In the genomic region with DNA sequence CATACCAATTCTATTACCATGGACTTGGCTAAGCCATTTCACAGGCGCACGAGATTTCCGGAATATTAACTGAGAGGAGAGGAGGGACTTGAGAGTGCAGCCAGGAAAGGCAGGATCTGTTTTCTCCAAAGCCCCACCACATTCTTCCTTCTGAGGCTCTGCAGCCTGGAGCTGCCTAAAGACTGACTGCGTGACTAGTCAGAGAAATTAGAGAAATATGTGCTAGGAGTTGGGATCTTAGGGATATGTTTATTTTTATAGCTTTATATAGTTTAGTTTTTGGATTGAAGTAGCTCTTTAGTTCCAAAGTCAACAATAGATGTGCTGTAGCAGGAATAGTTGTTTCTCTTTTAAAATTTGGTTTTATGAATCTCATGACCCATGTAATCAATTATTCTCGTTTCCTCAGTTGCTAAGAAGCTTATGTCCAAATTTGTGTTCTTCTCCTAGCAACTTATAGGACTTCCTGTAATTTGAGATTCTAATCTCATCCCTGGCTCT, we compare ENCODE assay signal across 14 cellular contexts.
DNase-seq lines count a peak whose midpoint lies in the region; ATAC-seq, FAIRE-seq and TF ChIP-seq lines count a peak whose summit lies in the region.
"Had no signal": no experiment of that assay in that cellular context is flagged by ENCODE, and none has a peak within 500 bp of the region (broad histone marks: within the 10 kb centered on the region; RNA-seq: fewer than 3 reads in every experiment).

No MANE protein-coding gene starts in this region.

- H3K4me3 ChIP-seq in thoracic aorta: peak overlapping the region; percentile 42
- no peak overlapping the region for H3K4me3 ChIP-seq in kidney (ENCODE audit: low read length in 2 of 2)
- H3K4me3 ChIP-seq: neural progenitor cell, Peyer's patch, skin epidermis had no signal

- no peak overlapping the region for H3K9ac ChIP-seq in kidney (ENCODE audit: low read length in 2 of 2)
- H3K9ac ChIP-seq: neural progenitor cell had no signal

- H3K4me1 ChIP-seq in thoracic aorta (ENCODE audit: control insufficient read depth in 1 of 2, low read depth in 2 of 2) (peaks cover 0 to 5% of the 10 kb centered on the region in 2 donors), kidney (ENCODE audit: control insufficient read depth in 1 of 2, insufficient read depth in 1 of 2, low read depth in 1 of 2, low read length in 2 of 2) (no peaks in the 10 kb centered on the region)
- H3K4me1 ChIP-seq: neural progenitor cell, Peyer's patch had no signal

- H3K36me3 ChIP-seq in thoracic aorta: no peaks in the 10 kb centered on the region
- no peaks in the 10 kb centered on the region for H3K36me3 ChIP-seq in kidney (ENCODE audit: control insufficient read depth in 1 of 2, insufficient read depth in 2 of 2, low read length in 2 of 2)
- H3K36me3 ChIP-seq: neural progenitor cell, Peyer's patch had no signal

- H3K36me3 Mint-ChIP-seq in chondrocyte (ENCODE audit: low read depth): peaks cover 8% of the 10 kb centered on the region
- H3K36me3 Mint-ChIP-seq: neural progenitor cell had no signal

- H3K9me3 Mint-ChIP-seq in chondrocyte (ENCODE audit: low read depth): peaks cover 46% of the 10 kb centered on the region

- intact Hi-C loops in kidney (cut with DNase I): no loop called here

- ATAC-seq in thoracic aorta (ENCODE audit: insufficient number of reproducible peaks, low FRiP score, low read depth): peak; percentile 89
- ATAC-seq in GM18861 (IDR thresholded peaks at IDR 0.05; ENCODE audit: unreplicated experiment): no peak
- ATAC-seq: effector memory CD8-positive, alpha-beta T cell had no signal

- H3K27ac ChIP-seq in thoracic aorta: peak overlapping the region; percentile 47 to 53
- no peak overlapping the region for H3K27ac ChIP-seq in kidney (ENCODE audit: low read depth in 2 of 2, low read length in 2 of 2)
- H3K27ac ChIP-seq: neural progenitor cell, skin epidermis had no signal

- H3K27me3 Mint-ChIP-seq in chondrocyte (ENCODE audit: low read depth): no peaks in the 10 kb centered on the region
- H3K27me3 Mint-ChIP-seq: effector memory CD8-positive, alpha-beta T cell had no signal

- TF ChIP-seq CTCF in chondrocyte (IDR thresholded peaks at IDR 0.05) (no peak), thoracic aorta (IDR thresholded peaks at IDR 0.05) (no peak), kidney (IDR thresholded peaks at IDR 0.05; ENCODE audit: borderline replicate concordance, extremely low read depth, insufficient read depth) (no peak)

- peak overlapping the region; percentile 95 for H3K27ac Mint-ChIP-seq in chondrocyte (ENCODE audit: unreplicated experiment)
- H3K27ac Mint-ChIP-seq: effector memory CD8-positive, alpha-beta T cell; neural progenitor cell had no signal

- peaks cover 49% of the 10 kb centered on the region for H3K4me1 Mint-ChIP-seq in chondrocyte (ENCODE audit: low read depth)

- peak overlapping the region; percentile 23 for H3K4me3 Mint-ChIP-seq in chondrocyte (ENCODE audit: unreplicated experiment)
- H3K4me3 Mint-ChIP-seq: effector memory CD8-positive, alpha-beta T cell; neural progenitor cell had no signal

- no peak for FAIRE-seq in kidney (lab: Jason Lieb, UNC)

- H3K27me3 ChIP-seq in thoracic aorta (replicated peaks; ENCODE audit: insufficient read depth): no peaks in the 10 kb centered on the region
- H3K27me3 ChIP-seq: neural progenitor cell, Peyer's patch had no signal

- H3K9me3 ChIP-seq in thoracic aorta (no peaks in the 10 kb centered on the region), kidney (ENCODE audit: control insufficient read depth in 1 of 2, low read length in 2 of 2) (no peaks in the 10 kb centered on the region)
- H3K9me3 ChIP-seq: Peyer's patch had no signal

- DNase-seq in HT1080 (ENCODE audit: low read depth) (peak; percentile 18), chondrocyte (ENCODE audit: low spot score) (no peak), left kidney (ENCODE audit: low read depth, low spot score) (peak; percentile 67), thoracic aorta (ENCODE audit: low spot score) (no peak), HPDE6-E6E7 (ENCODE audit: extremely low spot score) (no peak), NCI-H748 treated with DMSO at 0.1 percent for 48 hours (lab: John Stamatoyannopoulos, UW) (no peak), kidney (no peak)
- DNase-seq: effector memory CD8-positive, alpha-beta T cell; NCI-H1105; NCI-H2227 treated with DMSO at 0.1 percent for 48 hours; Peyer's patch had no signal

Comparison
In these comparisons a context has a peak if more than half of its experiments do, and no peak if none do; other contexts are left out.
1. DNase-seq: peak in HT1080 (single experiment) and left kidney (single experiment); none in chondrocyte (single experiment), thoracic aorta (single experiment), HPDE6-E6E7 (single experiment), NCI-H748 treated with DMSO at 0.1 percent for 48 hours (single experiment) and kidney (single experiment).
2. H3K27ac ChIP-seq: peak in thoracic aorta (2 of 2); none in kidney (0 of 2).